Comparison of ENCODE assay signal across 8 cellular contexts in the genomic region with DNA sequence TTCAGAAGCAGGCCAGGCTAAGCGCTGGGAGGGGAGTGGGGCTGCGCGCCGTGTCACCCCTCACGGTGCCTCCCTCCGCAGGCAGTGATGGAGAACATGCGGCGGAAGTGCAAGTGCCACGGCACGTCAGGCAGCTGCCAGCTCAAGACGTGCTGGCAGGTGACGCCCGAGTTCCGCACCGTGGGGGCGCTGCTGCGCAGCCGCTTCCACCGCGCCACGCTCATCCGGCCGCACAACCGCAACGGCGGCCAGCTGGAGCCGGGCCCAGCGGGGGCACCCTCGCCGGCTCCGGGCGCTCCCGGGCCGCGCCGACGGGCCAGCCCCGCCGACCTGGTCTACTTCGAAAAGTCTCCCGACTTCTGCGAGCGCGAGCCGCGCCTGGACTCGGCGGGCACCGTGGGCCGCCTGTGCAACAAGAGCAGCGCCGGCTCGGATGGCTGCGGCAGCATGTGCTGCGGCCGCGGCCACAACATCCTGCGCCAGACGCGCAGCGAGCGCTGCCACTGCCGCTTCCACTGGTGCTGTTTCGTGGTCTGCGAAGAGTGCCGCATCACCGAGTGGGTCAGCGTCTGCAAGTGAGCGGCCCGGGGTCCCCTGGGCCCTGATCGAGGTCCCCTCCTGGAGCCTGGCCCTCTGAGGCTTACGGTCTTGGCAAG. TPM values are rescaled to one million over a fixed set of nuclear protein-coding genes. Genes with fewer than 3 reads are reported as not detected.
DNase-seq lines count a peak whose midpoint lies in the region; ATAC-seq, FAIRE-seq and TF ChIP-seq lines count a peak whose summit lies in the region.

No MANE protein-coding gene starts in this region.

- H3K4me3 ChIP-seq in parathyroid adenoma (ENCODE audit: low read depth, low read length) (no peak overlapping the region), transverse colon (peak overlapping the region in 3 of 4 donors; percentile 15 to 41 (median 41))

- H3K27me3 ChIP-seq in parathyroid adenoma (ENCODE audit: control insufficient read depth, insufficient read depth, low read length) (peaks cover 8% of the 10 kb centered on the region), transverse colon (peaks cover 63% of the 10 kb centered on the region)

- no peaks in the 10 kb centered on the region for H3K9me3 ChIP-seq in parathyroid adenoma (ENCODE audit: control insufficient read depth, low read length)
- no peaks in the 10 kb centered on the region for H3K9me3 ChIP-seq in transverse colon

- peak; percentile 34 for TF ChIP-seq CTCF in parathyroid adenoma (IDR thresholded peaks at IDR 0.05)
- TF ChIP-seq CTCF in transverse colon (IDR thresholded peaks at IDR 0.05): peak; percentile 15 to 42 (median 28)

- WGBS in transverse colon (ENCODE audit: low coverage in 1 of 2), 2 donors: 4% methylated on average over 21 of the region's 72 CpGs; no CpG with 5 or more reads in 1 of the 2 donors

- H3K4me1 ChIP-seq in parathyroid adenoma: no peaks in the 10 kb centered on the region
- H3K4me1 ChIP-seq in transverse colon: peaks cover 17 to 33% (median 24%) of the 10 kb centered on the region in 4 donors

- no peak for TF ChIP-seq POLR2A in transverse colon (IDR thresholded peaks at IDR 0.05)

- no peak for TF ChIP-seq EP300 in transverse colon (IDR thresholded peaks at IDR 0.05; ENCODE audit: low read depth)

- peak; percentile 54 for DNase-seq in DMS53 treated with DMSO at 0.1 percent for 48 hours (lab: John Stamatoyannopoulos, UW; ENCODE audit: unreplicated experiment)
- DNase-seq in HuH-7.5 (ENCODE audit: low spot score): peak; percentile 91
- peak; percentile 89 for DNase-seq in RPMI8226
- DNase-seq in activated T-helper 9 cell treated with anti-CD3 and anti-CD28 coated beads, Interleukin-2, amount 50 U/mL, for 16 hours (ENCODE audit: low read depth): peak; percentile 78
- DNase-seq in frontal cortex (ENCODE audit: low spot score in 2 of 2): peak; percentile 74 to 83
- DNase-seq in transverse colon: peak; percentile 86

- peak overlapping the region; percentile 71 for H3K4me2 ChIP-seq in parathyroid adenoma (ENCODE audit: low read length)

- H2AFZ ChIP-seq in parathyroid adenoma: peak overlapping the region; percentile 83

- no peak overlapping the region for H3K9ac ChIP-seq in parathyroid adenoma

- ATAC-seq in GM21515 (IDR thresholded peaks at IDR 0.05; ENCODE audit: unreplicated experiment): peak; percentile 40

- no peak for FAIRE-seq in frontal cortex (lab: Jason Lieb, UNC)

- no peaks in the 10 kb centered on the region for H3K79me2 ChIP-seq in parathyroid adenoma

- H3K36me3 ChIP-seq in parathyroid adenoma (ENCODE audit: control insufficient read depth, insufficient read depth, low read length) (no peaks in the 10 kb centered on the region), transverse colon (no peaks in the 10 kb centered on the region)

- intact Hi-C loops in transverse colon (cut with DNase I; ENCODE audit: low total_unique reads): no loop called here

- in situ Hi-C loops in transverse colon (cut with MboI; ENCODE audit: low pct_ligation_motif_present in 1 of 4, low pct_unique_long_range_greater_than_20kb in 1 of 4, low sequenced_read_pairs in 3 of 4): no loop called here

- H3K27ac ChIP-seq in parathyroid adenoma (no peak overlapping the region), transverse colon (peak overlapping the region; percentile 8 to 59 (median 48))

RNA-seq across cellular contexts. Expression of a gene that starts 12.2 kb away (rescaled TPM):
- total RNA-seq in frontal cortex (not detected), transverse colon (1 to 10 TPM in 1 of 4 donors, under 1 TPM in 1, not detected in 2; 0.27 to 1.6 TPM)

RNA-seq across cellular contexts. Expression of a gene that starts 33.2 kb away (rescaled TPM):
- not detected for total RNA-seq in frontal cortex
- 100 to 1,000 TPM in 1 of 4 donors, 1 to 10 TPM in 1, under 1 TPM in 1, not detected in 1; 0.82 to 164 (median 1.7) TPM for total RNA-seq in transverse colon
